In the genomic region with DNA sequence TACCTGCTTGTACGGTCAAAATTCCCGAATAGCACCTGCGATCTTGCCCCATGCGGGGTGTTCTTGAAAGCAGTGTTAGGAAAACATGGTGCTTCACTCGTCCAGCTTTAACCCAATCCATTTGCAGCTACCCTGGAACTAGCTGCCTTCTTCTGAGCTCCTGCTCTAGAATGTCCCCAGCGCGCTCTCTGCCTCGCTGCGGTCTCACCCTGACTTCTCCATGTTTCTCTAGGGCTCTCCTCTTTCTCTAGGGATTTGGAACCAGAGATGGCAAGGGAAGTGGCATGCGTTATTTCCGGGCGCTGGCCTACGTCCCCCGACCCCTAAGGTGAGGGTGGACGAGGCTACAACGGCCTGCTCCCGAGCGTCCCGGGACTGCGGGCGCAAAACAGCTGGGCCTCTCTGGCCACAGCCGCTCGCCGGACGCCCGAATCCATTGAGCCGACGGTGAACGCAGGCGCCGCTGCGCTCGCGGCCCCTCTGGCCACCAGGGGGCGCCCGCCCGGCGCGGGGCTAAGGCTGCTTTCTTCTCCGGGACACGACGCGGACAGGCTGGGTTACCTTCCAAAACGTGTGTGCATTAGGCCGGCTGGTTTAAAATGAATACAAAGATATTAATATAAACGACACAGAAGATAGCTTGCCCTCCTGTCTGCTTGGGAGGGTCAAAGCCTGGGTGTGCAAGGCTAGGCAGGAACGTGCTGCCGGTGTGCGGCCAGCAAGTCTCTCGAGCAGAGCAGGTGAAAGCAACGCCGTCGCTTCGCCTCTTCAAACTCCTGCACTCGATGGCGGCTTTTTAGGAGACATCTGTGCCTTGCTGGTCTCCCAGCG, we compare ENCODE assay signal across 8 cellular contexts. TPM values are rescaled to one million over a fixed set of nuclear protein-coding genes. Genes with fewer than 3 reads are reported as not detected.
DNase-seq lines count a peak whose midpoint lies in the region; ATAC-seq and TF ChIP-seq lines count a peak whose summit lies in the region.

No MANE protein-coding gene starts in this region.

- ATAC-seq in HG02870 (IDR thresholded peaks at IDR 0.05; ENCODE audit: unreplicated experiment) = peak; percentile 59

- H3K4me1 ChIP-seq in colonic mucosa = no peaks in the 10 kb centered on the region

- H3K9ac ChIP-seq in colonic mucosa (ENCODE audit: low read depth in 2 of 2, low read length in 2 of 2) = peak overlapping the region; percentile 70 to 98

- no peaks in the 10 kb centered on the region for H3K36me3 ChIP-seq in colonic mucosa

- TF ChIP-seq CTCF in colonic mucosa (IDR thresholded peaks at IDR 0.05) = peak; percentile 99

- no peaks in the 10 kb centered on the region for H3K27me3 ChIP-seq in colonic mucosa

- no peaks in the 10 kb centered on the region for H3K9me3 ChIP-seq in colonic mucosa

- intact Hi-C loops in colonic mucosa (cut with DNase I) = loop anchor here (5.0 kb wide), 1 partner anchor 210 kb away; no protein-coding TSS in a partner anchor

- DNase-seq in NCI-H2081 (lab: John Stamatoyannopoulos, UW) = peak; percentile 58 to 78
- DNase-seq in NCI-H2081 treated with DMSO at 0.1 percent for 48 hours (lab: John Stamatoyannopoulos, UW) = no peak
- DNase-seq in NCI-H1930 (lab: John Stamatoyannopoulos, UW) = peak; percentile 63 to 86
- DNase-seq in activated CD4-positive, alpha-beta T cell treated with anti-CD3 and anti-CD28 coated beads for 24 hours (ENCODE audit: low read depth in 2 of 2) = peak; percentile 38 to 46
- DNase-seq in colonic mucosa = peak; percentile 89
- peak; percentile 94 for DNase-seq in left kidney (ENCODE audit: low read depth, low spot score)
- peak; percentile 54 for DNase-seq in stimulated activated CD4-positive, alpha-beta T cell treated with anti-CD3 and anti-CD28 coated beads, Interleukin-1b, Interleukin-23, amount 100 ng/mL, for 48 hours

- H3K4me3 ChIP-seq in colonic mucosa = peak overlapping the region; percentile 55

- H3K27ac ChIP-seq in colonic mucosa = peak overlapping the region; percentile 98

RNA-seq across cellular contexts. Expression of a gene that starts 1.8 kb away (rescaled TPM):
- 10 to 100 TPM; 27.9 to 83.3 TPM for total RNA-seq in colonic mucosa
